Comparison of ENCODE assay signal across 19 cellular contexts in the genomic region with DNA sequence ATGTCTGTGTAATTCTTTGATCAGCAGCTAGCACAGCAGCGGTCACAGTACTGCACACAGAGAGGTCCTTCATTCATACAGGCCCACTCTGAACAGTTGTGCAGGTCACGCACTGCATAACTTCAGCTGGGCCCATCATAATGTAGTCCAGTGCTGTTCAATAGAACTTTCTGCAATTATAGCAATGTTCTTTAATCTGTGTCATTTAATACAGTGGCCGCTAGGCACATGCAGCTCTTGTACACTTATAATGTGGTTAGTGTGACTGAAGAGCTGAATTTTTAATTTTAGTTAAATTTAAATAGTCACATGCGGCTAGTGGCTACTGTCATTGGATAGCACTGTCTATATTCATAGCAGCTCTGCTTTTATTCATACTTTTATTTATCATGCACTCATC.
"Had no signal": no experiment of that assay in that cellular context is flagged by ENCODE, and none has a peak within 500 bp of the region (broad histone marks: within the 10 kb centered on the region; RNA-seq: fewer than 3 reads in every experiment).

No MANE protein-coding gene starts in this region.

- H3K4me1 ChIP-seq: foreskin keratinocyte had no signal

- H3K36me3 ChIP-seq: adrenal gland, cardiac muscle cell, upper lobe of right lung had no signal

- H3K27ac ChIP-seq: cardiac muscle cell, foreskin keratinocyte, upper lobe of right lung had no signal

- H3K27me3 ChIP-seq: adrenal gland, upper lobe of right lung had no signal

- H3K9me3 Mint-ChIP-seq: activated CD4-positive, alpha-beta memory T cell treated with anti-CD3 and anti-CD28 coated beads, Interleukin-2, amount 10 ng/mL, durations not matched to agents 7 days and 5 days; activated naive CD4-positive, alpha-beta T cell treated with anti-CD3 and anti-CD28 coated beads, Interleukin-2, amount 50 U/mL, for 24 hours; activated T-cell treated with anti-CD3 and anti-CD28 coated beads, Interleukin-2, amount 50 U/mL, for 24 hours; immature natural killer cell; memory B cell; nephron progenitor cell; stimulated activated memory B cell treated with anti-CD40 and anti-IgM and Interleukin-4, amounts not matched to agents 10 μg/mL and 1 μg/mL and 100 μg/mL, for 72 hours had no signal

- H3K4me3 ChIP-seq: adrenal gland, cardiac muscle cell, upper lobe of right lung had no signal

- H3K9me3 ChIP-seq: adrenal gland, upper lobe of right lung had no signal

- H3K4me3 Mint-ChIP-seq: activated CD4-positive, alpha-beta memory T cell treated with anti-CD3 and anti-CD28 coated beads, Interleukin-2, amount 10 ng/mL, durations not matched to agents 7 days and 5 days; activated naive CD4-positive, alpha-beta T cell treated with anti-CD3 and anti-CD28 coated beads, Interleukin-2, amount 50 U/mL, for 24 hours; activated T-cell treated with anti-CD3 and anti-CD28 coated beads, Interleukin-2, amount 50 U/mL, for 24 hours; immature natural killer cell; memory B cell; nephron progenitor cell; stimulated activated memory B cell treated with anti-CD40 and anti-IgM and Interleukin-4, amounts not matched to agents 10 μg/mL and 1 μg/mL and 100 μg/mL, for 72 hours; T-helper 17 cell had no signal

- H3K36me3 Mint-ChIP-seq: activated naive CD4-positive, alpha-beta T cell treated with anti-CD3 and anti-CD28 coated beads, Interleukin-2, amount 50 U/mL, for 24 hours; immature natural killer cell; memory B cell; stimulated activated memory B cell treated with anti-CD40 and anti-IgM and Interleukin-4, amounts not matched to agents 10 μg/mL and 1 μg/mL and 100 μg/mL, for 72 hours had no signal

- H3K4me1 Mint-ChIP-seq: activated CD4-positive, alpha-beta memory T cell treated with anti-CD3 and anti-CD28 coated beads, Interleukin-2, amount 10 ng/mL, durations not matched to agents 7 days and 5 days; activated naive CD4-positive, alpha-beta T cell treated with anti-CD3 and anti-CD28 coated beads, Interleukin-2, amount 50 U/mL, for 24 hours; immature natural killer cell; memory B cell; nephron progenitor cell; stimulated activated memory B cell treated with anti-CD40 and anti-IgM and Interleukin-4, amounts not matched to agents 10 μg/mL and 1 μg/mL and 100 μg/mL, for 72 hours had no signal

- H3K27ac Mint-ChIP-seq: activated CD4-positive, alpha-beta memory T cell treated with anti-CD3 and anti-CD28 coated beads, Interleukin-2, amount 10 ng/mL, durations not matched to agents 7 days and 5 days; activated naive CD4-positive, alpha-beta T cell treated with anti-CD3 and anti-CD28 coated beads, Interleukin-2, amount 50 U/mL, for 24 hours; activated T-cell treated with anti-CD3 and anti-CD28 coated beads, Interleukin-2, amount 50 U/mL, for 24 hours; immature natural killer cell; memory B cell; nephron progenitor cell; stimulated activated memory B cell treated with anti-CD40 and anti-IgM and Interleukin-4, amounts not matched to agents 10 μg/mL and 1 μg/mL and 100 μg/mL, for 72 hours; T-helper 17 cell had no signal

- DNase-seq: activated CD4-positive, alpha-beta memory T cell treated with anti-CD3 and anti-CD28 coated beads, Interleukin-2, amount 10 ng/mL, durations not matched to agents 7 days and 5 days; activated CD4-positive, alpha-beta T cell treated with anti-CD3 and anti-CD28 coated beads for 4 hours; activated effector memory CD4-positive, alpha-beta T cell treated with Interleukin-2 at 50 U/mL for 16 hours; activated T-cell treated with anti-CD3 and anti-CD28 coated beads, Interleukin-2, amount 50 U/mL, for 24 hours; adrenal gland; foreskin keratinocyte; immature natural killer cell; left colon; nephron progenitor cell; occipital lobe; SHP77 treated with DMSO at 0.1 percent for 48 hours; stimulated activated CD4-positive, alpha-beta T cell treated with anti-CD3 and anti-CD28 coated beads, Interleukin-2, amount 100 ng/mL, for 24 hours; T-helper 17 cell; upper lobe of right lung had no signal

- ATAC-seq: foreskin keratinocyte; left colon; sciatic nerve; stimulated activated memory B cell treated with anti-CD40 and anti-IgM and Interleukin-4, amounts not matched to agents 10 μg/mL and 1 μg/mL and 100 μg/mL, for 72 hours; T-helper 17 cell; upper lobe of right lung had no signal
